ENCODE assay signal across 15 cellular contexts in the genomic region with DNA sequence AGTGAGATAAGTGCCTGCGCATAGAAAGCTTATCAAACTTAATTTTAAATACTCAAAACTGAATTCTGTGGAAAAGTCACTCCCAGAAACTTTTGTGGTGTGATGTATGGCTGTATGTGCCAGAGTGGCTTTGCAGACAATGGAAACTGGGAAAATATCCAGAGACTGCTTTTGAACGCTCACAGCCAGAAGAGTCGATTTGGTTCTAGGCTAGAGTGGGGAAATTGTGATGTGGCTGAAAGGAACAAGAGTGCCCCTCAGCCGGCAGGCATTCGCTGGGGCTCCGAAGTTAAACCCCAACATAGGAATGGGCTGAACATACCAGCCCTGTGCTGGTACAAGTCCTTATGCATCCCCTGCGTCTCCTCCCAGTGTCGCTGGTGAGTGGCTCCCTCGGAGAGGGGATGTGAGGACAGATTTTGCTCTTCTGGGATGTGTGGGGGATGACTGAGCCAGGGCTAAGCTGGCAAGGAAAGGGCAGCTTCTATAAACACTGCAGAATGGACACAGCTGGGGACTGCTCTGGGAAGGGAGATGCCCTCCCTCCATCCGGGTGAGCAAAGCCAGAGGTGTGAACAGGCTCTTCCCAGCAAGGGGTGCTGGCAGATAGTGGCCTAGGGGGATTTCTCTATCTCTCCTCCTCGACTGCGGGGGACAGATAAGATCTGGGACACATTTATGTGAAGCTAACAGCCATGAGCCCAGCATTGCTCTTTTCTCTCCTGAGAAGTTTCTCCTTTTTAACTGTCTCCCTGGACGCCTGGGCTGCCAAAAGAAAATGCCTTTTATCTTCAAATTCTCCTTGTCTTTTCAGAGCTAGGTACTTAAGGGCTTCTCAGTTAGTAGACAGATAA. TPM values are rescaled to one million over a fixed set of nuclear protein-coding genes. Genes with fewer than 3 reads are reported as not detected.
A peak's percentile ranks its signal among the peaks of the same experiment; 100 is the strongest.
DNase-seq lines count a peak whose midpoint lies in the region; ATAC-seq, FAIRE-seq and TF ChIP-seq lines count a peak whose summit lies in the region.
"Not testable (repeated sequence)": the region's sequence is repeated elsewhere in the genome, so short reads cannot be mapped to it uniquely, and the experiment has no call there.
"Had no signal": no experiment of that assay in that cellular context is flagged by ENCODE, and none has a peak within 500 bp of the region (broad histone marks: within the 10 kb centered on the region; RNA-seq: fewer than 3 reads in every experiment).

No MANE protein-coding gene starts in this region.

- not testable (repeated sequence) for H3K9me3 ChIP-seq in OCI-LY3 (ENCODE audit: insufficient read depth, low read length); WERI-Rb-1 (ENCODE audit: severe bottlenecking); heart right ventricle; HepG2 (ENCODE audit: low read length); spleen; aorta (ENCODE audit: control insufficient read depth, low read length)

- H4K20me1 ChIP-seq in OCI-LY3 (ENCODE audit: insufficient read depth, low read length); HepG2 (ENCODE audit: insufficient read depth, low read length): not testable (repeated sequence)

- not testable (repeated sequence) for H3K4me2 ChIP-seq in OCI-LY3 (ENCODE audit: low read length); HepG2 (ENCODE audit: low read depth, low read length)

- TF ChIP-seq EP300 in HepG2 (IDR thresholded peaks at IDR 0.05; ENCODE audit: low read depth in 2 of 2, low read length in 2 of 2); HepG2 (CRISPR knock-in tag; IDR thresholded peaks at IDR 0.05; ENCODE audit: borderline replicate concordance): not testable (repeated sequence)

- peak; percentile 58 for DNase-seq in WERI-Rb-1
- DNase-seq in foreskin keratinocyte; heart right ventricle; HepG2 (ENCODE audit: low spot score): not testable (repeated sequence)
- DNase-seq in spleen: peak; percentile 30
- peak in 1 of 2 donors; percentile 4 for DNase-seq in aorta

- H3K79me2 ChIP-seq in OCI-LY3 (ENCODE audit: low read length); HepG2 (ENCODE audit: insufficient read depth, low read length): not testable (repeated sequence)

- in situ Hi-C loops in HepG2 (cut with HindIII; ENCODE audit: extremely low pct_ligation_motif_present, low pct_unique_long_range_greater_than_20kb): not testable (repeated sequence)

- not testable (repeated sequence) for FAIRE-seq in HepG2 (lab: Jason Lieb, UNC)

- CTCF ChIA-PET in HepG2 (lab: Yijun Ruan, JAX; ENCODE audit: low intra/inter-chr PET ratio, low total read pairs): not testable (repeated sequence)

- BruUV-seq in HepG2 (replicated peaks; lab: Mats Ljungman, UMichigan): not testable (repeated sequence)

- H3K9ac ChIP-seq in OCI-LY3 (ENCODE audit: low read length); HepG2 (ENCODE audit: insufficient read depth, low read depth, low read length): not testable (repeated sequence)

- peak overlapping the region; percentile 8; the same call in 1 of the 2 replicates for H3K27ac ChIP-seq in OCI-LY3 (ENCODE audit: low read length)
- H3K27ac ChIP-seq in WERI-Rb-1; foreskin keratinocyte; heart right ventricle; HepG2 (ENCODE audit: extremely low read length, insufficient read depth, low read length); spleen; aorta (ENCODE audit: low read depth in 1 of 2, low read length in 2 of 2): not testable (repeated sequence)

- TF ChIP-seq RAD21 in HepG2 (CRISPR knock-in tag; IDR thresholded peaks at IDR 0.05): not testable (repeated sequence)

- not testable (repeated sequence) for H2AFZ ChIP-seq in OCI-LY3 (ENCODE audit: low read depth, low read length); HepG2 (ENCODE audit: low read length)

- not testable (repeated sequence) for H3K36me3 ChIP-seq in OCI-LY3 (replicated peaks; ENCODE audit: low read depth, low read length); WERI-Rb-1; heart right ventricle; HepG2 (replicated peaks in 1 of 2; ENCODE audit: control insufficient read depth in 1 of 2, insufficient read depth in 2 of 2, low read length in 2 of 2); spleen; aorta (ENCODE audit: control insufficient read depth in 1 of 2, insufficient read depth in 2 of 2, low read length in 1 of 2)

- not testable (repeated sequence) for H3K27me3 ChIP-seq in OCI-LY3 (ENCODE audit: low read depth, low read length); WERI-Rb-1 (ENCODE audit: insufficient read depth, low read depth, severe bottlenecking); foreskin keratinocyte; heart right ventricle; HepG2 (ENCODE audit: control insufficient read depth in 1 of 2, insufficient read depth in 2 of 2, low read length in 2 of 2); spleen (replicated peaks in 1 of 7); aorta (ENCODE audit: control insufficient read depth in 1 of 2, insufficient read depth in 2 of 2, low read length in 1 of 2)

- H3K4me3 ChIP-seq in OCI-LY3 (ENCODE audit: low read length); WERI-Rb-1 (ENCODE audit: low read depth, low read length); heart right ventricle; HepG2 (replicated peaks in 1 of 3; ENCODE audit: insufficient read depth in 1 of 3, low read depth in 2 of 3, low read length in 3 of 3); spleen; aorta (ENCODE audit: low read length in 2 of 2): not testable (repeated sequence)

- not testable (repeated sequence) for TF ChIP-seq CTCF in OCI-LY3 (IDR thresholded peaks at IDR 0.05; ENCODE audit: low read depth, low read length); WERI-Rb-1 (IDR thresholded peaks at IDR 0.05; ENCODE audit: low read depth, low read length); foreskin keratinocyte (conservative IDR thresholded peaks at IDR 0.05); heart right ventricle (IDR thresholded peaks at IDR 0.05); HepG2 (CRISPR knock-in tag; IDR thresholded peaks at IDR 0.05); spleen (IDR thresholded peaks at IDR 0.05 in 8 of 11, conservative IDR thresholded peaks at IDR 0.05 in 3 of 11)

- TF ChIP-seq POLR2A in HepG2 (IDR thresholded peaks at IDR 0.05; ENCODE audit: insufficient read depth in 1 of 2, low read depth in 2 of 2, low read length in 2 of 2); spleen (IDR thresholded peaks at IDR 0.05): not testable (repeated sequence)

- POLR2A ChIA-PET in HepG2 (lab: Yijun Ruan, JAX): not testable (repeated sequence)

- intact Hi-C loops in heart right ventricle (cut with DNase I); HepG2 (cut with micrococcal nuclease; ENCODE audit: unreplicated experiment); spleen (cut with DNase I; ENCODE audit: low total_unique reads); aorta (cut with DNase I): not testable (repeated sequence)

- 4 to 10% methylated on average over 10 of the region's 13 CpGs for WGBS in heart right ventricle, 2 donors
- WGBS in HepG2 (ENCODE audit: low lambda C conversion rate): 30% methylated on average over 11 of the region's 13 CpGs
- 27 to 39% (median 31%) methylated on average over 10 to 12 of the region's 13 CpGs for WGBS in spleen, 5 donors
- WGBS in aorta, 2 donors: 3% methylated on average over 9 to 10 of the region's 13 CpGs

- ATAC-seq in foreskin keratinocyte (peak; percentile 17), heart right ventricle (peak in 5 of 8 donors; percentile 36 to 67 (median 48)), HepG2 (peak; percentile 25; the same call in 2 of the 3 replicates), aorta (ENCODE audit: low FRiP score) (peak; percentile 50)

- H3K4me1 ChIP-seq in OCI-LY3 (ENCODE audit: low read length); foreskin keratinocyte; heart right ventricle; HepG2 (ENCODE audit: insufficient read depth, low read length); spleen; aorta (ENCODE audit: control insufficient read depth in 1 of 2, insufficient read depth in 2 of 2, low read length in 2 of 2): not testable (repeated sequence)

RNA-seq across cellular contexts. Expression of a gene that starts 8.6 kb away (rescaled TPM):
- total RNA-seq in foreskin keratinocyte (not detected in 2 replicates), heart right ventricle (not detected), HepG2 (2016; rRNA removed; fragmentation: Illumina TruSeq; extraction: Trizol) (not detected in 2 replicates), spleen (not detected), aorta (not detected)
- polyA plus RNA-seq in foreskin keratinocyte (not detected in 2 replicates), heart right ventricle (under 1 TPM in 1 of 2 donors, not detected in 1; 0.23 TPM), HepG2 (2011; rRNA removed) (not detected in 2 replicates), spleen (under 1 TPM in 1 of 3 donors, not detected in 2; 0.11 TPM), aorta (not detected)
- total RNA-seq in HepG2 (2016; cell fraction: cytosol; rRNA removed; fragmentation: Illumina TruSeq; extraction: Trizol; ENCODE audit: low read depth): not detected in 2 replicates
- not detected in 2 replicates for total RNA-seq in HepG2 (2016; cell fraction: insoluble cytoplasmic fraction; rRNA removed; fragmentation: Illumina TruSeq; extraction: Trizol)
- total RNA-seq in HepG2 (2016; cell fraction: membrane; rRNA removed; fragmentation: Illumina TruSeq; extraction: Trizol): not detected in 2 replicates
- total RNA-seq in HepG2 (2016; cell fraction: nucleus; rRNA removed; fragmentation: Illumina TruSeq; extraction: Trizol): not detected in 2 replicates
- polyA plus RNA-seq in HepG2 (2011; cell fraction: cytosol; rRNA removed): not detected in 2 replicates
- not detected in 2 replicates for polyA plus RNA-seq in HepG2 (2011; cell fraction: nucleus; rRNA removed)
- polyA plus RNA-seq in HepG2 (2012): not detected in 2 replicates
- not detected in 2 replicates for polyA plus RNA-seq in HepG2 (2016; cell fraction: cytosol; fragmentation: Illumina TruSeq; extraction: Trizol; ENCODE audit: low read depth)
- polyA plus RNA-seq in HepG2 (2016; cell fraction: insoluble cytoplasmic fraction; fragmentation: Illumina TruSeq; extraction: Trizol; ENCODE audit: low read depth): not detected in 2 replicates
- polyA plus RNA-seq in HepG2 (2016; cell fraction: membrane; fragmentation: Illumina TruSeq; extraction: Trizol; ENCODE audit: low read depth): not detected in 2 replicates
- not detected in 2 replicates for polyA plus RNA-seq in HepG2 (2016; cell fraction: nucleus; fragmentation: Illumina TruSeq; extraction: Trizol; ENCODE audit: insufficient read depth, low read depth)
- not detected in 2 replicates for polyA minus RNA-seq in HepG2 (2011; rRNA and poly(A)+ RNA removed; ENCODE audit: low replicate concordance)
- polyA minus RNA-seq in HepG2 (2011; cell fraction: cytosol; rRNA and poly(A)+ RNA removed): not detected in 2 replicates
- polyA minus RNA-seq in HepG2 (2011; cell fraction: nucleus; rRNA and poly(A)+ RNA removed): not detected in 2 replicates
- total RNA-seq: A673; CD4-positive, alpha-beta memory T cell; Daoy; G401; NCI-H460; OCI-LY7; SJSA1 had no signal
- polyA plus RNA-seq: CD4-positive, alpha-beta memory T cell had no signal

RNA-seq across cellular contexts. Expression of a gene that starts 20.5 kb away (rescaled TPM):
- total RNA-seq in foreskin keratinocyte (not detected in 2 replicates), heart right ventricle (not detected), HepG2 (2016; rRNA removed; fragmentation: Illumina TruSeq; extraction: Trizol) (0.04 TPM in 1 of 2 replicates, not detected in the other), spleen (not detected), aorta (not detected)
- polyA plus RNA-seq in foreskin keratinocyte (not detected in 2 replicates), heart right ventricle (not detected), HepG2 (2011; rRNA removed) (not detected in 2 replicates), spleen (not detected), aorta (not detected)
- 0.09 and 0.10 TPM in 2 replicates for total RNA-seq in HepG2 (2016; cell fraction: cytosol; rRNA removed; fragmentation: Illumina TruSeq; extraction: Trizol; ENCODE audit: low read depth)
- not detected in 2 replicates for total RNA-seq in HepG2 (2016; cell fraction: insoluble cytoplasmic fraction; rRNA removed; fragmentation: Illumina TruSeq; extraction: Trizol)
- not detected in 2 replicates for total RNA-seq in HepG2 (2016; cell fraction: membrane; rRNA removed; fragmentation: Illumina TruSeq; extraction: Trizol)
- total RNA-seq in HepG2 (2016; cell fraction: nucleus; rRNA removed; fragmentation: Illumina TruSeq; extraction: Trizol): not detected in 2 replicates
- polyA plus RNA-seq in HepG2 (2011; cell fraction: cytosol; rRNA removed): not detected in 2 replicates
- polyA plus RNA-seq in HepG2 (2011; cell fraction: nucleus; rRNA removed): not detected in 2 replicates
- polyA plus RNA-seq in HepG2 (2012): not detected in 2 replicates
- not detected in 2 replicates for polyA plus RNA-seq in HepG2 (2016; cell fraction: cytosol; fragmentation: Illumina TruSeq; extraction: Trizol; ENCODE audit: low read depth)
- polyA plus RNA-seq in HepG2 (2016; cell fraction: insoluble cytoplasmic fraction; fragmentation: Illumina TruSeq; extraction: Trizol; ENCODE audit: low read depth): not detected in 2 replicates
- not detected in 2 replicates for polyA plus RNA-seq in HepG2 (2016; cell fraction: membrane; fragmentation: Illumina TruSeq; extraction: Trizol; ENCODE audit: low read depth)
- polyA plus RNA-seq in HepG2 (2016; cell fraction: nucleus; fragmentation: Illumina TruSeq; extraction: Trizol; ENCODE audit: insufficient read depth, low read depth): not detected in 2 replicates
- polyA minus RNA-seq in HepG2 (2011; rRNA and poly(A)+ RNA removed; ENCODE audit: low replicate concordance): not detected in 2 replicates
- not detected in 2 replicates for polyA minus RNA-seq in HepG2 (2011; cell fraction: cytosol; rRNA and poly(A)+ RNA removed)
- polyA minus RNA-seq in HepG2 (2011; cell fraction: nucleus; rRNA and poly(A)+ RNA removed): 0.25 TPM in 1 of 2 replicates, not detected in the other
- total RNA-seq: A673; CD4-positive, alpha-beta memory T cell; G401; H4; NCI-H460; SJSA1 had no signal
- polyA plus RNA-seq: CD4-positive, alpha-beta memory T cell had no signal
